ENCODE assay signal across 9 cellular contexts in genomic region chr3:117278424-117279190, GRCh38.
DNase-seq lines count a peak whose midpoint lies in the region; ATAC-seq and TF ChIP-seq lines count a peak whose summit lies in the region.
"Had no signal": no experiment of that assay in that cellular context is flagged by ENCODE, and none has a peak within 500 bp of the region (broad histone marks: within the 10 kb centered on the region; RNA-seq: fewer than 3 reads in every experiment).

No MANE protein-coding gene starts in this region.

- WGBS in spleen, 5 donors, result 53 to 74% (median 60%) methylated on average over 5 of the region's 5 CpGs

- TF ChIP-seq POLR2A in spleen (IDR thresholded peaks at IDR 0.05), result no peak

- H3K4me3 Mint-ChIP-seq in activated CD8-positive, alpha-beta memory T cell treated with anti-CD3 and anti-CD28 coated beads, Interleukin-2, amount 10 ng/mL, durations not matched to agents 7 days and 5 days, result no peak overlapping the region
- H3K4me3 Mint-ChIP-seq in CD4-positive, alpha-beta memory T cell, result peak overlapping the region in 1 of 8 donors; percentile 22
- H3K4me3 Mint-ChIP-seq: activated CD8-positive, alpha-beta T cell treated with anti-CD3 and anti-CD28 coated beads, Interleukin-2, amount 10 ng/mL, durations not matched to agents 7 days and 5 days had no signal

- H3K27me3 ChIP-seq in CD4-positive, alpha-beta memory T cell (ENCODE audit: insufficient read depth, low read length), result no peaks in the 10 kb centered on the region
- no peaks in the 10 kb centered on the region for H3K27me3 ChIP-seq in spleen (replicated peaks in 1 of 7)

- no peaks in the 10 kb centered on the region for H3K27me3 Mint-ChIP-seq in activated CD8-positive, alpha-beta memory T cell treated with anti-CD3 and anti-CD28 coated beads, Interleukin-2, amount 10 ng/mL, durations not matched to agents 7 days and 5 days
- H3K27me3 Mint-ChIP-seq in CD4-positive, alpha-beta memory T cell, result no peaks in the 10 kb centered on the region

- H3K4me1 ChIP-seq in CD4-positive, alpha-beta memory T cell (ENCODE audit: insufficient read depth, low read length), result no peaks in the 10 kb centered on the region
- peaks cover 0 to 10% (median 2%) of the 10 kb centered on the region in 6 donors for H3K4me1 ChIP-seq in spleen

- H3K4me3 ChIP-seq in CD4-positive, alpha-beta memory T cell (ENCODE audit: low read length in 2 of 2), result no peak overlapping the region
- no peak overlapping the region for H3K4me3 ChIP-seq in spleen

- H3K36me3 Mint-ChIP-seq in activated CD8-positive, alpha-beta memory T cell treated with anti-CD3 and anti-CD28 coated beads, Interleukin-2, amount 10 ng/mL, durations not matched to agents 7 days and 5 days, result no peaks in the 10 kb centered on the region
- no peaks in the 10 kb centered on the region for H3K36me3 Mint-ChIP-seq in CD4-positive, alpha-beta memory T cell

- CTCF ChIA-PET in activated CD8-positive, alpha-beta memory T cell treated with anti-CD3 and anti-CD28 coated beads, Interleukin-2, amount 10 ng/mL, durations not matched to agents 7 days and 5 days (lab: Charles Lee), result no interaction called here
- CTCF ChIA-PET in CD4-positive, alpha-beta memory T cell (lab: Charles Lee; ENCODE audit: partially characterized antibody), result no interaction called here

- peak; percentile 89 for ATAC-seq in GM21515 (IDR thresholded peaks at IDR 0.05; ENCODE audit: unreplicated experiment)
- no peak for ATAC-seq in activated CD8-positive, alpha-beta memory T cell treated with anti-CD3 and anti-CD28 coated beads, Interleukin-2, amount 10 ng/mL, durations not matched to agents 7 days and 5 days
- ATAC-seq: activated CD8-positive, alpha-beta T cell treated with anti-CD3 and anti-CD28 coated beads, Interleukin-2, amount 10 ng/mL, durations not matched to agents 7 days and 5 days had no signal

- H3K27ac ChIP-seq in CD4-positive, alpha-beta memory T cell (ENCODE audit: low read depth, low read length), result no peak overlapping the region
- H3K27ac ChIP-seq in spleen, result no peak overlapping the region

- intact Hi-C loops in CD4-positive, alpha-beta memory T cell (cut with micrococcal nuclease), result no loop called here
- intact Hi-C loops in spleen (cut with DNase I; ENCODE audit: low total_unique reads), result no loop called here

- TF ChIP-seq CTCF in spleen (IDR thresholded peaks at IDR 0.05 in 8 of 11, conservative IDR thresholded peaks at IDR 0.05 in 3 of 11), result no peak

- H3K36me3 ChIP-seq in CD4-positive, alpha-beta memory T cell (ENCODE audit: insufficient read depth, low read length), result no peaks in the 10 kb centered on the region
- H3K36me3 ChIP-seq in spleen, result no peaks in the 10 kb centered on the region

- H3K27ac Mint-ChIP-seq in activated CD8-positive, alpha-beta memory T cell treated with anti-CD3 and anti-CD28 coated beads, Interleukin-2, amount 10 ng/mL, durations not matched to agents 7 days and 5 days, result no peak overlapping the region
- no peak overlapping the region for H3K27ac Mint-ChIP-seq in CD4-positive, alpha-beta memory T cell
- H3K27ac Mint-ChIP-seq: activated CD8-positive, alpha-beta T cell treated with anti-CD3 and anti-CD28 coated beads, Interleukin-2, amount 10 ng/mL, durations not matched to agents 7 days and 5 days had no signal

- H3K9me3 Mint-ChIP-seq in activated CD8-positive, alpha-beta memory T cell treated with anti-CD3 and anti-CD28 coated beads, Interleukin-2, amount 10 ng/mL, durations not matched to agents 7 days and 5 days (ENCODE audit: low read depth), result peaks cover 2% of the 10 kb centered on the region
- H3K9me3 Mint-ChIP-seq in CD4-positive, alpha-beta memory T cell, result peaks cover 0 to 9% (median 4%) of the 10 kb centered on the region in 8 donors

- DNase-seq in DMS53 (lab: John Stamatoyannopoulos, UW) (peak; percentile 86), HS-27A (ENCODE audit: low read depth) (peak; percentile 30), iPS-NIHi7 (ENCODE audit: extremely low spot score) (peak; percentile 12), Kasumi-1 (lab: John Stamatoyannopoulos, UW) (no peak), spleen (no peak)
- no peak for DNase-seq in activated CD8-positive, alpha-beta memory T cell treated with anti-CD3 and anti-CD28 coated beads, Interleukin-2, amount 10 ng/mL, durations not matched to agents 7 days and 5 days
- no peak for DNase-seq in CD4-positive, alpha-beta memory T cell
- DNase-seq: activated CD8-positive, alpha-beta T cell treated with anti-CD3 and anti-CD28 coated beads, Interleukin-2, amount 10 ng/mL, durations not matched to agents 7 days and 5 days had no signal

- POLR2A ChIA-PET in CD4-positive, alpha-beta memory T cell (lab: Charles Lee; ENCODE audit: partially characterized antibody), result no interaction called here

- no peaks in the 10 kb centered on the region for H3K4me1 Mint-ChIP-seq in activated CD8-positive, alpha-beta memory T cell treated with anti-CD3 and anti-CD28 coated beads, Interleukin-2, amount 10 ng/mL, durations not matched to agents 7 days and 5 days
- H3K4me1 Mint-ChIP-seq in CD4-positive, alpha-beta memory T cell, result no peaks in the 10 kb centered on the region

- no peaks in the 10 kb centered on the region for H3K9me3 ChIP-seq in CD4-positive, alpha-beta memory T cell (ENCODE audit: control insufficient read depth in 1 of 2, low read length in 2 of 2)
- no peaks in the 10 kb centered on the region for H3K9me3 ChIP-seq in spleen

Comparison
In these comparisons a context has a peak if more than half of its experiments do, and no peak if none do; other contexts are left out.
1. DNase-seq: peak in DMS53 (single experiment), HS-27A (single experiment) and iPS-NIHi7 (single experiment); none in Kasumi-1 (0 of 2), activated CD8-positive, alpha-beta memory T cell treated with anti-CD3 and anti-CD28 coated beads, Interleukin-2, amount 10 ng/mL, durations not matched to agents 7 days and 5 days (single experiment), CD4-positive, alpha-beta memory T cell (0 of 5) and spleen (single experiment).